ENCODE assay signal across 1 cellular context in the genomic region with DNA sequence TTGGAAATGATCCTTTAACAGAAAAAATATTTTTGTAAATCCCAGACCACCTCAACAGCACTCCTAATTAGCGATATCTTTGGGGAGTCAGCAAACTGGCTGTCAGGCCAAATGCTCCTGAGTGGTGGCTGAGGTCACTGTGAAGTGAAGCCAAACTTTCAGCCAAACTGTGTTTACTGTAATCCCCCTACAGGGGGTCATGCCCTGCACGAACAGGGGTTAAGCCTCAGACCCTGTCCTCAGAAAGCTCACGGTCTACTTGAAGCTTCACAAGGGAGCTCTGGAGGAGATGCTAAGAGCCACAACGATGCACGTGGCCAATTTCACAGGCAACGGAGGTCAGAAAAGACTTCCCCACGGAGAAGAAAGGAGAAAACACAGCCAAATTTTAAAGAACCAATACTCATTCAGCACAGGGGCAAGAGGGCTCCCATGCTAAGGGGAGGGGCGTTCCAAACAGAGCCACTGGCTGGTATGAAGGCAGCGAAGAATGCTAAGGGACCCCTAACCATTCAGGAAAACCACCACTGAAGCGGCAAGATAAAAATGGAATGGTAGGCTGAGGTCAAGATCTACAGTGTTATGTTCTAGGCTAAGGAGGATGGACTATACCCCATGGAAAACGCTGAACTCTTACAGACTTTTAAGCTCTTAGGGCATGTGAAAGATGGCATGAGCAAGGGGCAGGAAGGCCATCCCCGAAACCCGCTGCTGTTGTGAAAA.
TF ChIP-seq lines count a peak whose summit lies in the region.

No MANE protein-coding gene starts in this region.

TF ChIP-seq in HepG2, 621 proteins besides CTCF, POLR2A, EP300 and RAD21:
- no peak for TF ChIP-seq TOE1 (CRISPR knock-in tag; IDR thresholded peaks at IDR 0.05)
- TF ChIP-seq RBM22 (optimal IDR thresholded peaks at IDR 0.05; ENCODE audit: low read length) = peak; percentile 83
- 0 out of 2 replicates have a peak, but pooled peaks have one; percentile 26 for TF ChIP-seq POLR2G (IDR thresholded peaks at IDR 0.05; ENCODE audit: low read depth, low read length)
- TF ChIP-seq ZNF503 (CRISPR knock-in tag; IDR thresholded peaks at IDR 0.05) = no peak
- no peak for TF ChIP-seq THAP8 (CRISPR knock-in tag; IDR thresholded peaks at IDR 0.05; ENCODE audit: borderline replicate concordance)
